1 cellular context compared by ENCODE assay signal in the genomic region with DNA sequence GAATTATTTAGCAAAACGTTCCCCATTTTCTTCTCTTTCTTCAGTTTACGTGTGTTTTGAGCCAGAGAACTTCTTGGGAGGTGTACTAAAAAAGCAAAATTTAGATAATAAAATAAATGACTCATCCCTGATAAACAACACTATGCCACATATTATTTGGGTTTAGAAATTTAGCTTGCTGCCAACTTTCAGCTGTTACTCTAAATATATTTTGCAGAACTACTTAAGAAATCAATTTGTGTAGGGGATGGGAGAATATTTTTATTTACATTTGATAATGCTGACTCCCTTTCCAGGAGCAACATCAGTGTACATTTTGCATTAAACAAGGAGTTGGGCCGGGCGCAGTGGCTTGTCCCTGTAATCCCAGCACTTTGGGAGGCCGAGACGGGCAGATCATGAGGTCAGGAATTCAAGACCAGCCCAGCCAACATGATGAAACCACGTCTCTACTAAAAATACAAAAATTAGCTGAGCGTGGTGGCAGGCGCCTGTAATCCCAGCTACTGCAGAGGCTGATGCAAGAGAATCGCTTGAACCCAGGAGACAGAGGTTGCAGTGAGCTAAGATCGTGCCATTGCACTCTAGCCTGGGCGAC.
TF ChIP-seq lines count a peak whose summit lies in the region.

No MANE protein-coding gene starts in this region.

TF ChIP-seq in WTC11, 78 proteins besides CTCF, POLR2A, EP300 and RAD21 (continued from another document):
- TF ChIP-seq, protein P1, sequence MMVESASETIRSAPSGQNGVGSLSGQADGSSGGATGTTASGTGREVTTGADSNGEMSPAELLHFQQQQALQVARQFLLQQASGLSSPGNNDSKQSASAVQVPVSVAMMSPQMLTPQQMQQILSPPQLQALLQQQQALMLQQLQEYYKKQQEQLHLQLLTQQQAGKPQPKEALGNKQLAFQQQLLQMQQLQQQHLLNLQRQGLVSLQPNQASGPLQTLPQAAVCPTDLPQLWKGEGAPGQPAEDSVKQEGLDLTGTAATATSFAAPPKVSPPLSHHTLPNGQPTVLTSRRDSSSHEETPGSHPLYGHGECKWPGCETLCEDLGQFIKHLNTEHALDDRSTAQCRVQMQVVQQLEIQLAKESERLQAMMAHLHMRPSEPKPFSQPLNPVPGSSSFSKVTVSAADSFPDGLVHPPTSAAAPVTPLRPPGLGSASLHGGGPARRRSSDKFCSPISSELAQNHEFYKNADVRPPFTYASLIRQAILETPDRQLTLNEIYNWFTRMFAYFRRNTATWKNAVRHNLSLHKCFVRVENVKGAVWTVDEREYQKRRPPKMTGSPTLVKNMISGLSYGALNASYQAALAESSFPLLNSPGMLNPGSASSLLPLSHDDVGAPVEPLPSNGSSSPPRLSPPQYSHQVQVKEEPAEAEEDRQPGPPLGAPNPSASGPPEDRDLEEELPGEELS (CRISPR knock-in tag; IDR thresholded peaks at IDR 0.05), result no peak
- TF ChIP-seq, protein P2, sequence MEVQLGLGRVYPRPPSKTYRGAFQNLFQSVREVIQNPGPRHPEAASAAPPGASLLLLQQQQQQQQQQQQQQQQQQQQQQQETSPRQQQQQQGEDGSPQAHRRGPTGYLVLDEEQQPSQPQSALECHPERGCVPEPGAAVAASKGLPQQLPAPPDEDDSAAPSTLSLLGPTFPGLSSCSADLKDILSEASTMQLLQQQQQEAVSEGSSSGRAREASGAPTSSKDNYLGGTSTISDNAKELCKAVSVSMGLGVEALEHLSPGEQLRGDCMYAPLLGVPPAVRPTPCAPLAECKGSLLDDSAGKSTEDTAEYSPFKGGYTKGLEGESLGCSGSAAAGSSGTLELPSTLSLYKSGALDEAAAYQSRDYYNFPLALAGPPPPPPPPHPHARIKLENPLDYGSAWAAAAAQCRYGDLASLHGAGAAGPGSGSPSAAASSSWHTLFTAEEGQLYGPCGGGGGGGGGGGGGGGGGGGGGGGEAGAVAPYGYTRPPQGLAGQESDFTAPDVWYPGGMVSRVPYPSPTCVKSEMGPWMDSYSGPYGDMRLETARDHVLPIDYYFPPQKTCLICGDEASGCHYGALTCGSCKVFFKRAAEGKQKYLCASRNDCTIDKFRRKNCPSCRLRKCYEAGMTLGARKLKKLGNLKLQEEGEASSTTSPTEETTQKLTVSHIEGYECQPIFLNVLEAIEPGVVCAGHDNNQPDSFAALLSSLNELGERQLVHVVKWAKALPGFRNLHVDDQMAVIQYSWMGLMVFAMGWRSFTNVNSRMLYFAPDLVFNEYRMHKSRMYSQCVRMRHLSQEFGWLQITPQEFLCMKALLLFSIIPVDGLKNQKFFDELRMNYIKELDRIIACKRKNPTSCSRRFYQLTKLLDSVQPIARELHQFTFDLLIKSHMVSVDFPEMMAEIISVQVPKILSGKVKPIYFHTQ (CRISPR knock-in tag; IDR thresholded peaks at IDR 0.05), result no peak
- TF ChIP-seq, protein P3, sequence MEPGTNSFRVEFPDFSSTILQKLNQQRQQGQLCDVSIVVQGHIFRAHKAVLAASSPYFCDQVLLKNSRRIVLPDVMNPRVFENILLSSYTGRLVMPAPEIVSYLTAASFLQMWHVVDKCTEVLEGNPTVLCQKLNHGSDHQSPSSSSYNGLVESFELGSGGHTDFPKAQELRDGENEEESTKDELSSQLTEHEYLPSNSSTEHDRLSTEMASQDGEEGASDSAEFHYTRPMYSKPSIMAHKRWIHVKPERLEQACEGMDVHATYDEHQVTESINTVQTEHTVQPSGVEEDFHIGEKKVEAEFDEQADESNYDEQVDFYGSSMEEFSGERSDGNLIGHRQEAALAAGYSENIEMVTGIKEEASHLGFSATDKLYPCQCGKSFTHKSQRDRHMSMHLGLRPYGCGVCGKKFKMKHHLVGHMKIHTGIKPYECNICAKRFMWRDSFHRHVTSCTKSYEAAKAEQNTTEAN (CRISPR knock-in tag; IDR thresholded peaks at IDR 0.05), result no peak
- no peak for TF ChIP-seq ZNF423 (CRISPR knock-in tag; IDR thresholded peaks at IDR 0.05)
- no peak for TF ChIP-seq KAT7 (CRISPR knock-in tag; IDR thresholded peaks at IDR 0.05; ENCODE audit: borderline replicate concordance)
- no peak for TF ChIP-seq FOXK1 (CRISPR knock-in tag; IDR thresholded peaks at IDR 0.05)
- no peak for TF ChIP-seq CREM (CRISPR knock-in tag; IDR thresholded peaks at IDR 0.05)
- TF ChIP-seq, protein P4, sequence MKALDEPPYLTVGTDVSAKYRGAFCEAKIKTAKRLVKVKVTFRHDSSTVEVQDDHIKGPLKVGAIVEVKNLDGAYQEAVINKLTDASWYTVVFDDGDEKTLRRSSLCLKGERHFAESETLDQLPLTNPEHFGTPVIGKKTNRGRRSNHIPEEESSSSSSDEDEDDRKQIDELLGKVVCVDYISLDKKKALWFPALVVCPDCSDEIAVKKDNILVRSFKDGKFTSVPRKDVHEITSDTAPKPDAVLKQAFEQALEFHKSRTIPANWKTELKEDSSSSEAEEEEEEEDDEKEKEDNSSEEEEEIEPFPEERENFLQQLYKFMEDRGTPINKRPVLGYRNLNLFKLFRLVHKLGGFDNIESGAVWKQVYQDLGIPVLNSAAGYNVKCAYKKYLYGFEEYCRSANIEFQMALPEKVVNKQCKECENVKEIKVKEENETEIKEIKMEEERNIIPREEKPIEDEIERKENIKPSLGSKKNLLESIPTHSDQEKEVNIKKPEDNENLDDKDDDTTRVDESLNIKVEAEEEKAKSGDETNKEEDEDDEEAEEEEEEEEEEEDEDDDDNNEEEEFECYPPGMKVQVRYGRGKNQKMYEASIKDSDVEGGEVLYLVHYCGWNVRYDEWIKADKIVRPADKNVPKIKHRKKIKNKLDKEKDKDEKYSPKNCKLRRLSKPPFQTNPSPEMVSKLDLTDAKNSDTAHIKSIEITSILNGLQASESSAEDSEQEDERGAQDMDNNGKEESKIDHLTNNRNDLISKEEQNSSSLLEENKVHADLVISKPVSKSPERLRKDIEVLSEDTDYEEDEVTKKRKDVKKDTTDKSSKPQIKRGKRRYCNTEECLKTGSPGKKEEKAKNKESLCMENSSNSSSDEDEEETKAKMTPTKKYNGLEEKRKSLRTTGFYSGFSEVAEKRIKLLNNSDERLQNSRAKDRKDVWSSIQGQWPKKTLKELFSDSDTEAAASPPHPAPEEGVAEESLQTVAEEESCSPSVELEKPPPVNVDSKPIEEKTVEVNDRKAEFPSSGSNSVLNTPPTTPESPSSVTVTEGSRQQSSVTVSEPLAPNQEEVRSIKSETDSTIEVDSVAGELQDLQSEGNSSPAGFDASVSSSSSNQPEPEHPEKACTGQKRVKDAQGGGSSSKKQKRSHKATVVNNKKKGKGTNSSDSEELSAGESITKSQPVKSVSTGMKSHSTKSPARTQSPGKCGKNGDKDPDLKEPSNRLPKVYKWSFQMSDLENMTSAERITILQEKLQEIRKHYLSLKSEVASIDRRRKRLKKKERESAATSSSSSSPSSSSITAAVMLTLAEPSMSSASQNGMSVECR (CRISPR knock-in tag; IDR thresholded peaks at IDR 0.05; ENCODE audit: borderline replicate concordance), result no peak
- no peak for TF ChIP-seq HMGA2 (CRISPR knock-in tag; IDR thresholded peaks at IDR 0.05)
- no peak for TF ChIP-seq MYBL2 (CRISPR knock-in tag; IDR thresholded peaks at IDR 0.05)
- no peak for TF ChIP-seq IRF1 (CRISPR knock-in tag; IDR thresholded peaks at IDR 0.05)
- TF ChIP-seq, protein P5, sequence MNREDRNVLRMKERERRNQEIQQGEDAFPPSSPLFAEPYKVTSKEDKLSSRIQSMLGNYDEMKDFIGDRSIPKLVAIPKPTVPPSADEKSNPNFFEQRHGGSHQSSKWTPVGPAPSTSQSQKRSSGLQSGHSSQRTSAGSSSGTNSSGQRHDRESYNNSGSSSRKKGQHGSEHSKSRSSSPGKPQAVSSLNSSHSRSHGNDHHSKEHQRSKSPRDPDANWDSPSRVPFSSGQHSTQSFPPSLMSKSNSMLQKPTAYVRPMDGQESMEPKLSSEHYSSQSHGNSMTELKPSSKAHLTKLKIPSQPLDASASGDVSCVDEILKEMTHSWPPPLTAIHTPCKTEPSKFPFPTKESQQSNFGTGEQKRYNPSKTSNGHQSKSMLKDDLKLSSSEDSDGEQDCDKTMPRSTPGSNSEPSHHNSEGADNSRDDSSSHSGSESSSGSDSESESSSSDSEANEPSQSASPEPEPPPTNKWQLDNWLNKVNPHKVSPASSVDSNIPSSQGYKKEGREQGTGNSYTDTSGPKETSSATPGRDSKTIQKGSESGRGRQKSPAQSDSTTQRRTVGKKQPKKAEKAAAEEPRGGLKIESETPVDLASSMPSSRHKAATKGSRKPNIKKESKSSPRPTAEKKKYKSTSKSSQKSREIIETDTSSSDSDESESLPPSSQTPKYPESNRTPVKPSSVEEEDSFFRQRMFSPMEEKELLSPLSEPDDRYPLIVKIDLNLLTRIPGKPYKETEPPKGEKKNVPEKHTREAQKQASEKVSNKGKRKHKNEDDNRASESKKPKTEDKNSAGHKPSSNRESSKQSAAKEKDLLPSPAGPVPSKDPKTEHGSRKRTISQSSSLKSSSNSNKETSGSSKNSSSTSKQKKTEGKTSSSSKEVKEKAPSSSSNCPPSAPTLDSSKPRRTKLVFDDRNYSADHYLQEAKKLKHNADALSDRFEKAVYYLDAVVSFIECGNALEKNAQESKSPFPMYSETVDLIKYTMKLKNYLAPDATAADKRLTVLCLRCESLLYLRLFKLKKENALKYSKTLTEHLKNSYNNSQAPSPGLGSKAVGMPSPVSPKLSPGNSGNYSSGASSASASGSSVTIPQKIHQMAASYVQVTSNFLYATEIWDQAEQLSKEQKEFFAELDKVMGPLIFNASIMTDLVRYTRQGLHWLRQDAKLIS (CRISPR knock-in tag; IDR thresholded peaks at IDR 0.05; ENCODE audit: borderline replicate concordance), result no peak
- TF ChIP-seq ZNF121 (CRISPR knock-in tag; IDR thresholded peaks at IDR 0.05), result no peak
- TF ChIP-seq SMAD3 (CRISPR knock-in tag; IDR thresholded peaks at IDR 0.05; ENCODE audit: borderline replicate concordance), result no peak
